Comparison of ENCODE assay signal across 1 cellular context in genomic region chr17:44346064-44346844, GRCh38.
TF ChIP-seq lines count a peak whose summit lies in the region.

No MANE protein-coding gene starts in this region.

TF ChIP-seq in GM12878, 131 proteins besides CTCF, POLR2A, EP300 and RAD21:
- TF ChIP-seq PAX5 (IDR thresholded peaks at IDR 0.05; ENCODE audit: borderline replicate concordance, low read depth, low read length) (no peak), ATF7 (IDR thresholded peaks at IDR 0.05; ENCODE audit: low read depth) (peak; percentile 51), TCF7 (IDR thresholded peaks at IDR 0.05; ENCODE audit: borderline replicate concordance) (no peak), CREB1 (IDR thresholded peaks at IDR 0.05; ENCODE audit: low read depth) (peak; percentile 89), CREM (IDR thresholded peaks at IDR 0.05; ENCODE audit: low read depth) (peak; percentile 75; the same call in 1 of the 2 replicates), BMI1 (IDR thresholded peaks at IDR 0.05; ENCODE audit: borderline replicate concordance) (no peak), RBBP5 (conservative IDR thresholded peaks at IDR 0.05) (no peak)
- TF ChIP-seq, protein P1, sequence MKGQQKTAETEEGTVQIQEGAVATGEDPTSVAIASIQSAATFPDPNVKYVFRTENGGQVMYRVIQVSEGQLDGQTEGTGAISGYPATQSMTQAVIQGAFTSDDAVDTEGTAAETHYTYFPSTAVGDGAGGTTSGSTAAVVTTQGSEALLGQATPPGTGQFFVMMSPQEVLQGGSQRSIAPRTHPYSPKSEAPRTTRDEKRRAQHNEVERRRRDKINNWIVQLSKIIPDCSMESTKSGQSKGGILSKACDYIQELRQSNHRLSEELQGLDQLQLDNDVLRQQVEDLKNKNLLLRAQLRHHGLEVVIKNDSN (IDR thresholded peaks at IDR 0.05; ENCODE audit: borderline replicate concordance, extremely low read length, insufficient read depth, low read depth, low read length) = no peak
